In genomic region chr7:108171164-108171563, GRCh38 we compare ENCODE assay signal across 2 cellular contexts.
TF ChIP-seq lines count a peak whose summit lies in the region.

No MANE protein-coding gene starts in this region.

TF ChIP-seq in GM23338, 12 proteins besides CTCF, POLR2A, EP300 and RAD21:
- TF ChIP-seq JUNB (IDR thresholded peaks at IDR 0.05; ENCODE audit: unreplicated experiment) (no peak), ETS1 (IDR thresholded peaks at IDR 0.05) (no peak), ZNF114 (CRISPR knock-in tag; IDR thresholded peaks at IDR 0.05) (no peak), STAT1 (IDR thresholded peaks at IDR 0.05; ENCODE audit: unreplicated experiment) (no peak), POLR2AphosphoS5 (IDR thresholded peaks at IDR 0.05; ENCODE audit: low read depth) (no peak), ZNF462 (CRISPR knock-in tag; IDR thresholded peaks at IDR 0.05) (no peak), NANOG (IDR thresholded peaks at IDR 0.05; ENCODE audit: borderline replicate concordance) (no peak), EZH2phosphoT487 (IDR thresholded peaks at IDR 0.05; ENCODE audit: unreplicated experiment) (no peak), EZH2 (IDR thresholded peaks at IDR 0.05; ENCODE audit: low read depth, unreplicated experiment) (no peak), ZNF331 (CRISPR knock-in tag; IDR thresholded peaks at IDR 0.05; ENCODE audit: low read depth) (no peak), CREB1 (CRISPR knock-in tag; IDR thresholded peaks at IDR 0.05; ENCODE audit: low read depth) (no peak)
- TF ChIP-seq, protein P1, sequence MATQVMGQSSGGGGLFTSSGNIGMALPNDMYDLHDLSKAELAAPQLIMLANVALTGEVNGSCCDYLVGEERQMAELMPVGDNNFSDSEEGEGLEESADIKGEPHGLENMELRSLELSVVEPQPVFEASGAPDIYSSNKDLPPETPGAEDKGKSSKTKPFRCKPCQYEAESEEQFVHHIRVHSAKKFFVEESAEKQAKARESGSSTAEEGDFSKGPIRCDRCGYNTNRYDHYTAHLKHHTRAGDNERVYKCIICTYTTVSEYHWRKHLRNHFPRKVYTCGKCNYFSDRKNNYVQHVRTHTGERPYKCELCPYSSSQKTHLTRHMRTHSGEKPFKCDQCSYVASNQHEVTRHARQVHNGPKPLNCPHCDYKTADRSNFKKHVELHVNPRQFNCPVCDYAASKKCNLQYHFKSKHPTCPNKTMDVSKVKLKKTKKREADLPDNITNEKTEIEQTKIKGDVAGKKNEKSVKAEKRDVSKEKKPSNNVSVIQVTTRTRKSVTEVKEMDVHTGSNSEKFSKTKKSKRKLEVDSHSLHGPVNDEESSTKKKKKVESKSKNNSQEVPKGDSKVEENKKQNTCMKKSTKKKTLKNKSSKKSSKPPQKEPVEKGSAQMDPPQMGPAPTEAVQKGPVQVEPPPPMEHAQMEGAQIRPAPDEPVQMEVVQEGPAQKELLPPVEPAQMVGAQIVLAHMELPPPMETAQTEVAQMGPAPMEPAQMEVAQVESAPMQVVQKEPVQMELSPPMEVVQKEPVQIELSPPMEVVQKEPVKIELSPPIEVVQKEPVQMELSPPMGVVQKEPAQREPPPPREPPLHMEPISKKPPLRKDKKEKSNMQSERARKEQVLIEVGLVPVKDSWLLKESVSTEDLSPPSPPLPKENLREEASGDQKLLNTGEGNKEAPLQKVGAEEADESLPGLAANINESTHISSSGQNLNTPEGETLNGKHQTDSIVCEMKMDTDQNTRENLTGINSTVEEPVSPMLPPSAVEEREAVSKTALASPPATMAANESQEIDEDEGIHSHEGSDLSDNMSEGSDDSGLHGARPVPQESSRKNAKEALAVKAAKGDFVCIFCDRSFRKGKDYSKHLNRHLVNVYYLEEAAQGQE (IDR thresholded peaks at IDR 0.05; ENCODE audit: unreplicated experiment) = no peak

TF ChIP-seq in K562, 482 proteins besides CTCF, POLR2A, EP300 and RAD21:
- no peak for TF ChIP-seq ZKSCAN3 (CRISPR knock-in tag; IDR thresholded peaks at IDR 0.05)
- TF ChIP-seq, protein P2, sequence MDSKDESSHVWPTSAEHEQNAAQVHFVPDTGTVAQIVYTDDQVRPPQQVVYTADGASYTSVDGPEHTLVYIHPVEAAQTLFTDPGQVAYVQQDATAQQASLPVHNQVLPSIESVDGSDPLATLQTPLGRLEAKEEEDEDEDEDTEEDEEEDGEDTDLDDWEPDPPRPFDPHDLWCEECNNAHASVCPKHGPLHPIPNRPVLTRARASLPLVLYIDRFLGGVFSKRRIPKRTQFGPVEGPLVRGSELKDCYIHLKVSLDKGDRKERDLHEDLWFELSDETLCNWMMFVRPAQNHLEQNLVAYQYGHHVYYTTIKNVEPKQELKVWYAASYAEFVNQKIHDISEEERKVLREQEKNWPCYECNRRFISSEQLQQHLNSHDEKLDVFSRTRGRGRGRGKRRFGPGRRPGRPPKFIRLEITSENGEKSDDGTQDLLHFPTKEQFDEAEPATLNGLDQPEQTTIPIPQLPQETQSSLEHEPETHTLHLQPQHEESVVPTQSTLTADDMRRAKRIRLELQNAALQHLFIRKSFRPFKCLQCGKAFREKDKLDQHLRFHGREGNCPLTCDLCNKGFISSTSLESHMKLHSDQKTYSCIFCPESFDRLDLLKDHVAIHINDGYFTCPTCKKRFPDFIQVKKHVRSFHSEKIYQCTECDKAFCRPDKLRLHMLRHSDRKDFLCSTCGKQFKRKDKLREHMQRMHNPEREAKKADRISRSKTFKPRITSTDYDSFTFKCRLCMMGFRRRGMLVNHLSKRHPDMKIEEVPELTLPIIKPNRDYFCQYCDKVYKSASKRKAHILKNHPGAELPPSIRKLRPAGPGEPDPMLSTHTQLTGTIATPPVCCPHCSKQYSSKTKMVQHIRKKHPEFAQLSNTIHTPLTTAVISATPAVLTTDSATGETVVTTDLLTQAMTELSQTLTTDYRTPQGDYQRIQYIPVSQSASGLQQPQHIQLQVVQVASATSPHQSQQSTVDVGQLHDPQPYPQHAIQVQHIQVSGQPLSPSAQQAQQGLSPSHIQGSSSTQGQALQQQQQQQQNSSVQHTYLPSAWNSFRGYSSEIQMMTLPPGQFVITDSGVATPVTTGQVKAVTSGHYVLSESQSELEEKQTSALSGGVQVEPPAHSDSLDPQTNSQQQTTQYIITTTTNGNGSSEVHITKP (IDR thresholded peaks at IDR 0.05; ENCODE audit: partially characterized antibody) = peak; percentile 19
